Comparison of ENCODE assay signal across 20 cellular contexts in genomic region chr2:141590620-141591019, GRCh38.
DNase-seq lines count a peak whose midpoint lies in the region; ATAC-seq, FAIRE-seq and TF ChIP-seq lines count a peak whose summit lies in the region.
"Had no signal": no experiment of that assay in that cellular context is flagged by ENCODE, and none has a peak within 500 bp of the region (broad histone marks: within the 10 kb centered on the region; RNA-seq: fewer than 3 reads in every experiment).

No MANE protein-coding gene starts in this region.

- CTCF ChIA-PET in WTC11 (lab: Charles Lee), result no interaction called here

- H3K4me1 Mint-ChIP-seq in GM23338 (peaks cover 14% of the 10 kb centered on the region; the same call in 2 of the 3 replicates), WTC11 (peaks cover 13% of the 10 kb centered on the region), glutamatergic neuron (ENCODE audit: low read depth, unreplicated experiment) (peaks cover 7% of the 10 kb centered on the region)
- H3K4me1 Mint-ChIP-seq: B cell; CD4-positive, CD25-positive, alpha-beta regulatory T cell; CD8-positive, alpha-beta memory T cell; IgD-negative memory B cell had no signal

- no peak overlapping the region for H3K9ac ChIP-seq in neuronal stem cell (ENCODE audit: low read depth, low read length, poor library complexity)

- H3K36me3 ChIP-seq in GM23338 (ENCODE audit: insufficient read depth) (no peaks in the 10 kb centered on the region; the same call in 1 of the 2 replicates), neuronal stem cell (replicated peaks in 1 of 2; ENCODE audit: control insufficient read depth in 2 of 2, insufficient read depth in 2 of 2, low read length in 2 of 2) (no peaks in the 10 kb centered on the region)

- no peak overlapping the region for H3K4ac ChIP-seq in neuronal stem cell (ENCODE audit: low read length)

- no peak overlapping the region for H2BK12ac ChIP-seq in neuronal stem cell (ENCODE audit: low read length)

- H3K14ac ChIP-seq in neuronal stem cell (ENCODE audit: low read length), result no peak overlapping the region

- H2AK5ac ChIP-seq in neuronal stem cell (ENCODE audit: low read depth, low read length), result no peak overlapping the region

- no peak overlapping the region for H2BK5ac ChIP-seq in neuronal stem cell (ENCODE audit: low read length)

- FAIRE-seq in HTR-8/SVneo (lab: Jason Lieb, UNC), result peak; percentile 51
- FAIRE-seq: GM12892, GM18507 had no signal

- no peaks in the 10 kb centered on the region for H4K20me1 ChIP-seq in GM23338 (replicated peaks; ENCODE audit: insufficient read depth)

- H3K4me2 ChIP-seq in GM23338 (no peak overlapping the region), neuronal stem cell (ENCODE audit: insufficient read depth, low read length, poor library complexity, severe bottlenecking) (no peak overlapping the region)

- no peak overlapping the region for H3K27ac Mint-ChIP-seq in GM23338
- peak overlapping the region; percentile 10; the same call in 1 of the 2 replicates for H3K27ac Mint-ChIP-seq in WTC11
- H3K27ac Mint-ChIP-seq in glutamatergic neuron (ENCODE audit: unreplicated experiment), result no peak overlapping the region
- H3K27ac Mint-ChIP-seq: B cell; CD4-positive, CD25-positive, alpha-beta regulatory T cell; CD8-positive, alpha-beta memory T cell; IgD-negative memory B cell had no signal

- H3K4me3 Mint-ChIP-seq in GM23338 (no peak overlapping the region), WTC11 (no peak overlapping the region), glutamatergic neuron (ENCODE audit: unreplicated experiment) (no peak overlapping the region)
- H3K4me3 Mint-ChIP-seq: B cell; CD4-positive, CD25-positive, alpha-beta regulatory T cell; CD8-positive, alpha-beta memory T cell; IgD-negative memory B cell had no signal

- TF ChIP-seq CTCF in GM23338 (conservative IDR thresholded peaks at IDR 0.05; ENCODE audit: low read depth in 2 of 2) (no peak), WTC11 (IDR thresholded peaks at IDR 0.05) (no peak), glutamatergic neuron (IDR thresholded peaks at IDR 0.05; ENCODE audit: partially characterized antibody, unreplicated experiment) (no peak)

- H3K27me3 ChIP-seq in GM23338 (ENCODE audit: insufficient read depth) (no peaks in the 10 kb centered on the region), neuronal stem cell (ENCODE audit: control insufficient read depth in 3 of 3, insufficient read depth in 3 of 3, low read depth in 1 of 3, low read length in 3 of 3) (no peaks in the 10 kb centered on the region)

- H3K9me3 ChIP-seq in neuronal stem cell (replicated peaks in 1 of 2; ENCODE audit: control insufficient read depth in 2 of 2, insufficient read depth in 1 of 2, low read depth in 1 of 2, low read length in 2 of 2), result no peaks in the 10 kb centered on the region

- H3K9me2 ChIP-seq in GM23338 (ENCODE audit: insufficient read depth), result no peaks in the 10 kb centered on the region

- H4K91ac ChIP-seq in neuronal stem cell (ENCODE audit: low read depth, low read length, poor library complexity), result no peak overlapping the region

- H3K36me3 Mint-ChIP-seq in GM23338 (ENCODE audit: low read depth) (peaks cover 14% of the 10 kb centered on the region), WTC11 (peaks cover 24% of the 10 kb centered on the region), glutamatergic neuron (ENCODE audit: unreplicated experiment) (peaks cover 6% of the 10 kb centered on the region)
- H3K36me3 Mint-ChIP-seq: CD4-positive, CD25-positive, alpha-beta regulatory T cell; CD8-positive, alpha-beta memory T cell; IgD-negative memory B cell had no signal

- H3K79me1 ChIP-seq in neuronal stem cell (ENCODE audit: low read depth, low read length), result no peaks in the 10 kb centered on the region

- POLR2A ChIA-PET in WTC11 (lab: Charles Lee), result no interaction called here

- H3K18ac ChIP-seq in neuronal stem cell (ENCODE audit: low read length), result no peak overlapping the region

- H3F3A ChIP-seq in GM23338 (replicated peaks; ENCODE audit: low read depth), result no peaks in the 10 kb centered on the region

- WGBS in neuronal stem cell (ENCODE audit: extremely low coverage in 2 of 2, insufficient read length in 2 of 2, insufficient replicate concordance in 1 of 2), 2 donors, result no CpG with 5 or more reads among the region's 5 CpGs

- H3K27me3 Mint-ChIP-seq in GM23338 (ENCODE audit: insufficient read depth, low read depth, poor library complexity) (peaks cover 2% of the 10 kb centered on the region), WTC11 (ENCODE audit: low read depth) (no peaks in the 10 kb centered on the region), glutamatergic neuron (ENCODE audit: unreplicated experiment) (no peaks in the 10 kb centered on the region)
- H3K27me3 Mint-ChIP-seq: B cell; CD4-positive, CD25-positive, alpha-beta regulatory T cell; IgD-negative memory B cell had no signal

- H3K27ac ChIP-seq in GM23338 (ENCODE audit: low read depth), result no peak overlapping the region
- H3K27ac ChIP-seq in neuronal stem cell (replicated peaks; ENCODE audit: low read length), result no peak overlapping the region
- H3K27ac ChIP-seq in substantia nigra (ENCODE audit: low read depth, low read length, poor library complexity, severe bottlenecking), result no peak overlapping the region
- H3K27ac ChIP-seq: HL-60 had no signal

- H3K4me1 ChIP-seq in GM23338 (ENCODE audit: insufficient read depth), result peaks cover 4% of the 10 kb centered on the region; the same call in 1 of the 2 replicates
- H3K4me1 ChIP-seq in neuronal stem cell (ENCODE audit: control insufficient read depth in 2 of 2, insufficient read depth in 1 of 2, low read depth in 1 of 2, low read length in 2 of 2), result no peaks in the 10 kb centered on the region

- no peak overlapping the region for H4K8ac ChIP-seq in neuronal stem cell (ENCODE audit: low read depth, low read length)

- no peak overlapping the region for H3K23ac ChIP-seq in neuronal stem cell (ENCODE audit: low read depth, low read length, poor library complexity)

- no peak overlapping the region for H2BK120ac ChIP-seq in neuronal stem cell (ENCODE audit: low read depth, low read length)

- no peaks in the 10 kb centered on the region for H3K79me2 ChIP-seq in GM23338 (replicated peaks; ENCODE audit: insufficient read depth)

- ATAC-seq in GM23338 (no peak), WTC11 (no peak)

- DNase-seq in GM23338 (ENCODE audit: low spot score), result no peak
- DNase-seq in HTR-8/SVneo (ENCODE audit: insufficient read length, low spot score), result no peak
- DNase-seq in WTC11 (ENCODE audit: low spot score), result no peak
- DNase-seq in neuronal stem cell (ENCODE audit: low spot score), result no peak
- DNase-seq in NCI-H2171 treated with DMSO at 0.1 percent for 48 hours (lab: John Stamatoyannopoulos, UW), result no peak
- no peak for DNase-seq in glutamatergic neuron
- no peak for DNase-seq in substantia nigra (lab: John Stamatoyannopoulos, UW)
- DNase-seq: C1 segment of cervical spinal cord; CD4-positive, CD25-positive, alpha-beta regulatory T cell; CD8-positive, alpha-beta memory T cell; COR-L47; DMS79; GDM1; HCEC 1CT; KBM-7 had no signal

- peak overlapping the region; percentile 85 for H2AFZ ChIP-seq in GM23338
- peak overlapping the region; percentile 46 for H2AFZ ChIP-seq in neuronal stem cell (ENCODE audit: low read length)

- H2BK15ac ChIP-seq in neuronal stem cell (ENCODE audit: low read length), result no peak overlapping the region

- H3K4me3 ChIP-seq in GM23338, result no peak overlapping the region
- H3K4me3 ChIP-seq in neuronal stem cell (ENCODE audit: low read length in 2 of 2), result no peak overlapping the region

- H3K9me3 Mint-ChIP-seq in GM23338 (peaks cover 21% of the 10 kb centered on the region; the same call in 2 of the 3 replicates), WTC11 (peaks cover 21% of the 10 kb centered on the region), glutamatergic neuron (ENCODE audit: unreplicated experiment) (no peaks in the 10 kb centered on the region)

TF ChIP-seq in WTC11, 78 proteins besides CTCF, POLR2A, EP300 and RAD21 (continues in another document):
- TF ChIP-seq NR3C1 (CRISPR knock-in tag; conservative IDR thresholded peaks at IDR 0.05; ENCODE audit: low read depth) (no peak), SP1 (CRISPR knock-in tag; conservative IDR thresholded peaks at IDR 0.05) (no peak), E2F1 (CRISPR knock-in tag; IDR thresholded peaks at IDR 0.05) (no peak), TCF7 (CRISPR knock-in tag; IDR thresholded peaks at IDR 0.05; ENCODE audit: low read depth) (no peak), FOXP4 (CRISPR knock-in tag; IDR thresholded peaks at IDR 0.05) (no peak), CREB1 (CRISPR knock-in tag; IDR thresholded peaks at IDR 0.05) (no peak), NR1H2 (CRISPR knock-in tag; IDR thresholded peaks at IDR 0.05) (no peak), GABPB1 (CRISPR knock-in tag; IDR thresholded peaks at IDR 0.05) (no peak)
